Comparison of ENCODE assay signal across 9 cellular contexts in genomic region chr6:142718667-142719191, GRCh38.
"Had no signal": no experiment of that assay in that cellular context is flagged by ENCODE, and none has a peak within 500 bp of the region (broad histone marks: within the 10 kb centered on the region; RNA-seq: fewer than 3 reads in every experiment).

No MANE protein-coding gene starts in this region.

- H3K4me1 ChIP-seq: HAP-1 had no signal

- DNase-seq: GOT3, H7, HFFc6, IMR-90, Karpas-422, KBM-7 had no signal

- H3K36me3 ChIP-seq: HAP-1 had no signal

- H3K27ac Mint-ChIP-seq: HFFc6 had no signal

- H3K9ac ChIP-seq: KMS-11 had no signal

- H3K4me2 ChIP-seq: KMS-11 had no signal

- H3K9me3 ChIP-seq: HAP-1 had no signal

- H3K27ac ChIP-seq: HL-60, KMS-11 had no signal

- H3K4me3 Mint-ChIP-seq: HFFc6 had no signal

- H3K4me3 ChIP-seq: HAP-1 had no signal
